8 cellular contexts compared by ENCODE assay signal in the genomic region with DNA sequence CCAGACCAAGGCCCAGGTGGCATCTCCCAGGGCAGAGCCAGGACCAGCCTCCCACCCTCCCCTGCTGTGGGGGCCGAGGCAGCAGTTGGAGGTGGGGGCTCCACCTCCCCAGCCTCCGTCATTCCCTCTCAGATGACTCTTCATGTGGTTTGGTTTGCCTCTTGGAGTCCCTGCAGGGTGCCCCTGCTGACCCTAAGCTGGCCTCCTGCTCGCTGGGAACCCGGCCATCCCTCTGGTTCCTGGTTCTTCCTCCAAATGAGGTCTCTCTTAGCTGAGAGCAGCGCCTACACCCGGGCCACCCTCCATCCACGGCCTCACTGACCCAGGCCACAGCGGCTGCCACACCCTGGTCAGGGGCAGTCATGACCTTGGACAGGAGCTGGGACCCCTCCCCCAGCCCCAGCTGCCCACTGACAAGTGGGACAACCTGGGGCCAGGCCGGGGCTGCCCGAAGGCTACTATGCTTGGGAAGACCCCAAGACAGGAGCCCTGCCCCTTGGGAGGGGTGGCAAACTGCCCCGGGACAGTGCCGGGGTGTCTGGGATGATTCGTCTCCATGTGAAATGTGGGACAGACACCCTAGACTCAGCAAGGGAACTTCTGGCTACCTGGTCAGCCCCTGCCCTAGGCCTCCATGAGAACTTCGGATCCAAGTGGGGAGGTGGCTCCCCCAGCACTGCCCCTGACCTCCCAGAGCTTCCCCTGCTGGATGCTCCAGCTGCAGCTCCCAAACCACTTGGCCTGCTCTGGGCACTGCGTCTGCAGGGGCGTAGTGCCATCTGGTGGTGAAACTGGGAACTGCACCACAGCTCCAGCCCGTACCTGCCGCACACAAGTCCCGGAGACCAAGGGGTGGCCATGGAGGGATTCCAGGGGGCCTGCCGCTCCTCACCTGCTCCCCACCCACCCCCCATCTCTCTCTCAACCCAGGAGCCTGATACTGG.
DNase-seq lines count a peak whose midpoint lies in the region; ATAC-seq and TF ChIP-seq lines count a peak whose summit lies in the region.

No MANE protein-coding gene starts in this region.

- ATAC-seq in GM18873 (IDR thresholded peaks at IDR 0.05; ENCODE audit: low FRiP score, unreplicated experiment): no peak

- TF ChIP-seq CTCF in C4-2B (conservative IDR thresholded peaks at IDR 0.05) (peak; percentile 99), HFFc6 (IDR thresholded peaks at IDR 0.05) (peak; percentile 100), endothelial cell (IDR thresholded peaks at IDR 0.05; ENCODE audit: unreplicated experiment) (peak; percentile 99), mesothelial cell of epicardium (IDR thresholded peaks at IDR 0.05; ENCODE audit: unreplicated experiment) (peak; percentile 100)

- DNase-seq in HFFc6 (peak; percentile 63), NOMO-1 (lab: John Stamatoyannopoulos, UW; ENCODE audit: unreplicated experiment in 2 of 2) (peak; percentile 40 to 63), endothelial cell (ENCODE audit: low spot score) (peak; percentile 92), mesothelial cell of epicardium (ENCODE audit: low spot score in 2 of 2, unreplicated experiment in 2 of 2) (peak; percentile 71 to 95)
- peak; percentile 96 for DNase-seq in activated CD8-positive, alpha-beta memory T cell treated with anti-CD3 and anti-CD28 coated beads for 24 hours
- DNase-seq in stimulated activated CD8-positive, alpha-beta memory T cell treated with anti-CD3 and anti-CD28 coated beads, Interleukin-2, amount 100 ng/mL, for 1 hour (ENCODE audit: low read depth in 2 of 2): peak; percentile 65 to 66

- H3K27ac Mint-ChIP-seq in HFFc6: no peak overlapping the region
- H3K27ac Mint-ChIP-seq in endothelial cell (ENCODE audit: unreplicated experiment): no peak overlapping the region
- H3K27ac Mint-ChIP-seq in mesothelial cell of epicardium: peak overlapping the region; percentile 94

- H3K27me3 Mint-ChIP-seq in HFFc6 (ENCODE audit: insufficient read depth) (peaks cover 2% of the 10 kb centered on the region; the same call in 1 of the 2 replicates), endothelial cell (ENCODE audit: unreplicated experiment) (peaks cover 7% of the 10 kb centered on the region), mesothelial cell of epicardium (ENCODE audit: low read depth) (no peaks in the 10 kb centered on the region)

- H3K4me3 Mint-ChIP-seq in HFFc6: no peak overlapping the region
- H3K4me3 Mint-ChIP-seq in endothelial cell (ENCODE audit: unreplicated experiment): no peak overlapping the region
- no peak overlapping the region for H3K4me3 Mint-ChIP-seq in mesothelial cell of epicardium

- H3K9me3 Mint-ChIP-seq in HFFc6: no peaks in the 10 kb centered on the region
- H3K9me3 Mint-ChIP-seq in endothelial cell (ENCODE audit: unreplicated experiment): no peaks in the 10 kb centered on the region
- no peaks in the 10 kb centered on the region for H3K9me3 Mint-ChIP-seq in mesothelial cell of epicardium

- no peak overlapping the region; the same call in 1 of the 2 replicates for H3K27ac ChIP-seq in C4-2B

- H3K4me1 Mint-ChIP-seq in HFFc6 (ENCODE audit: low read depth) (no peaks in the 10 kb centered on the region), endothelial cell (ENCODE audit: unreplicated experiment) (no peaks in the 10 kb centered on the region), mesothelial cell of epicardium (peaks cover 51% of the 10 kb centered on the region)

- no peaks in the 10 kb centered on the region for H3K36me3 Mint-ChIP-seq in HFFc6 (ENCODE audit: low read depth)
- no peaks in the 10 kb centered on the region for H3K36me3 Mint-ChIP-seq in endothelial cell (ENCODE audit: low read depth, unreplicated experiment)
- peaks cover 3% of the 10 kb centered on the region for H3K36me3 Mint-ChIP-seq in mesothelial cell of epicardium
